In the genomic region with DNA sequence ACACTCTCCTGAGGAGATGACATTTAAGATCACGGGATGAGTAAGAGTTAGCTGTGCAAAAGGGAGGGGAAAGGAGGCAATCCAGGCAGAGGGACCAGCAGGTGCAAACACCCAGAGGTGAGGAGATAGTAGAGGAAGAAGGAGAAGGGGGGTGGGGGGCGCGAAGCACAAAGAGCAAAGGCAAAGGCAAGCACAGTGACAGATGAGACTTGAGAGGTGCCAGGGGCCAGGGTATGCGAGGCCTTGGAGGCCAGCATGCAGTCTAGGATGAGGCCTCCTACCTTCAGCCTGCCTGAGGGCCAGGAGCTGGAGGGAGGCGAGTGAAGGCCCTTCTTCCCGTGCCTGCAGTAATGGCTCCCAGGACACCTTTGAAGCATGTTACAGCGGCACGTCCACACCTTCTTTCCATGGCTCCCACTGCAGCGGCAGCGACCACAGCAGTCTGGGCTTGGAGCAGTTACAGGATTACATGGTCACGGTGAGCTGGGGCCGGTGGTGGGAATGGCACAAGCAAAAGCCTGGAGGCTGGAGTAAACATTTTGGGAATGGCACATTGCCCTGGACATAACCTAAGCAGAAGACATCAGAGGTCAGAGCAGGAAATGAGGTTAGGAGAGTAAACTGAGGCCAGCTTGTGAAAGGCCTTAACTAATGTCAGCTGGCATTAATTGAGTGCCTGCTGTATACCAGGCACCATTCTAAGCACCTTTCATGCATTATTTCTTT, we compare ENCODE assay signal across 1 cellular context.
A peak's percentile ranks its signal among the peaks of the same experiment; 100 is the strongest.
TF ChIP-seq lines count a peak whose summit lies in the region.

No MANE protein-coding gene starts in this region.

TF ChIP-seq in HepG2, 621 proteins besides CTCF, POLR2A, EP300 and RAD21 (continued from another document and continues in another):
- TF ChIP-seq HNF1A (IDR thresholded peaks at IDR 0.05; ENCODE audit: low read depth) (peak; percentile 25; the same call in 1 of the 2 replicates), HNF1A (CRISPR knock-in tag; IDR thresholded peaks at IDR 0.05; ENCODE audit: borderline replicate concordance) (no peak), GATAD2A (CRISPR knock-in tag; IDR thresholded peaks at IDR 0.05) (peak; percentile 64; the same call in 1 of the 2 replicates), ZSCAN9 (CRISPR knock-in tag; IDR thresholded peaks at IDR 0.05; ENCODE audit: borderline replicate concordance) (0 out of 2 replicates have a peak, but pooled peaks have one; percentile 62), MXD4 (CRISPR knock-in tag; IDR thresholded peaks at IDR 0.05) (peak; percentile 66; the same call in 1 of the 2 replicates), ERF (CRISPR knock-in tag; IDR thresholded peaks at IDR 0.05) (peak; percentile 76; the same call in 1 of the 2 replicates), ZFP41 (CRISPR knock-in tag; IDR thresholded peaks at IDR 0.05; ENCODE audit: borderline replicate concordance) (peak; percentile 94), MEF2D (CRISPR knock-in tag; IDR thresholded peaks at IDR 0.05) (peak; percentile 85), ZNF552 (CRISPR knock-in tag; IDR thresholded peaks at IDR 0.05; ENCODE audit: borderline replicate concordance) (no peak), DNMT1 (CRISPR knock-in tag; IDR thresholded peaks at IDR 0.05) (peak; percentile 55; the same call in 1 of the 2 replicates), FOSL1 (CRISPR knock-in tag; IDR thresholded peaks at IDR 0.05; ENCODE audit: borderline replicate concordance) (no peak), ZNF879 (CRISPR knock-in tag; IDR thresholded peaks at IDR 0.05) (no peak), MTA3 (CRISPR knock-in tag; IDR thresholded peaks at IDR 0.05) (no peak), ZC3H4 (CRISPR knock-in tag; IDR thresholded peaks at IDR 0.05; ENCODE audit: borderline replicate concordance) (peak; percentile 33; the same call in 1 of the 2 replicates), ZNF570 (CRISPR knock-in tag; IDR thresholded peaks at IDR 0.05; ENCODE audit: borderline replicate concordance) (no peak), ZNF124 (CRISPR knock-in tag; IDR thresholded peaks at IDR 0.05) (peak; percentile 61; the same call in 1 of the 2 replicates), MEIS2 (CRISPR knock-in tag; IDR thresholded peaks at IDR 0.05) (peak; percentile 39; the same call in 1 of the 2 replicates), TGIF2 (CRISPR knock-in tag; IDR thresholded peaks at IDR 0.05) (0 out of 2 replicates have a peak, but pooled peaks have one; percentile 27), ZNF616 (CRISPR knock-in tag; IDR thresholded peaks at IDR 0.05; ENCODE audit: low read depth) (0 out of 2 replicates have a peak, but pooled peaks have one; percentile 60), ZNF331 (CRISPR knock-in tag; IDR thresholded peaks at IDR 0.05) (0 out of 2 replicates have a peak, but pooled peaks have one; percentile 57), ZFX (CRISPR knock-in tag; IDR thresholded peaks at IDR 0.05; ENCODE audit: low read depth) (peak; percentile 91), EEA1 (CRISPR knock-in tag; IDR thresholded peaks at IDR 0.05; ENCODE audit: borderline replicate concordance) (0 out of 2 replicates have a peak, but pooled peaks have one; percentile 73), DRAP1 (CRISPR knock-in tag; IDR thresholded peaks at IDR 0.05) (peak; percentile 68; the same call in 1 of the 2 replicates), ZNF775 (CRISPR knock-in tag; IDR thresholded peaks at IDR 0.05; ENCODE audit: borderline replicate concordance) (no peak), SP4 (CRISPR knock-in tag; IDR thresholded peaks at IDR 0.05) (peak; percentile 61; the same call in 1 of the 2 replicates), FLYWCH1 (CRISPR knock-in tag; IDR thresholded peaks at IDR 0.05) (no peak), ZBTB7B (CRISPR knock-in tag; IDR thresholded peaks at IDR 0.05) (no peak), GFI1 (CRISPR knock-in tag; IDR thresholded peaks at IDR 0.05; ENCODE audit: borderline replicate concordance) (no peak), KDM5A (IDR thresholded peaks at IDR 0.05; ENCODE audit: borderline replicate concordance, low read length) (no peak), TARDBP (CRISPR knock-in tag; IDR thresholded peaks at IDR 0.05) (peak; percentile 78; the same call in 1 of the 2 replicates)
- TF ChIP-seq, protein P1, sequence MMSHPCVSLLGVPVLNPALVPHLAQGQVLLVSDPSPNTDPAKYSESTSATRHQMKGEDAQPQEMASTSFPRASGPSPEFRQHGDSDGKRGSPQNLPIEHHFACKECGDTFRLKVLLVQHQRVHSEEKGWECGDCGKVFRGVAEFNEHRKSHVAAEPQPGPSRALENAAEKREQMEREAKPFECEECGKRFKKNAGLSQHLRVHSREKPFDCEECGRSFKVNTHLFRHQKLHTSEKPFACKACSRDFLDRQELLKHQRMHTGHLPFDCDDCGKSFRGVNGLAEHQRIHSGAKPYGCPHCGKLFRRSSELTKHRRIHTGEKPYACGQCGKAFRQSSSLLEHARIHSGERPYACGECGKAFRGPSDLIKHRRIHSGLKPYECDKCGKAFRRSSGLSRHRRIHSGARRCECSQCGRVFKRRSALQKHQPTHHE (CRISPR knock-in tag; IDR thresholded peaks at IDR 0.05; ENCODE audit: borderline replicate concordance): no peak
- TF ChIP-seq, protein P2, sequence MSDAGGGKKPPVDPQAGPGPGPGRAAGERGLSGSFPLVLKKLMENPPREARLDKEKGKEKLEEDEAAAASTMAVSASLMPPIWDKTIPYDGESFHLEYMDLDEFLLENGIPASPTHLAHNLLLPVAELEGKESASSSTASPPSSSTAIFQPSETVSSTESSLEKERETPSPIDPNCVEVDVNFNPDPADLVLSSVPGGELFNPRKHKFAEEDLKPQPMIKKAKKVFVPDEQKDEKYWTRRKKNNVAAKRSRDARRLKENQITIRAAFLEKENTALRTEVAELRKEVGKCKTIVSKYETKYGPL (CRISPR knock-in tag; IDR thresholded peaks at IDR 0.05): no peak
- TF ChIP-seq, protein P3, sequence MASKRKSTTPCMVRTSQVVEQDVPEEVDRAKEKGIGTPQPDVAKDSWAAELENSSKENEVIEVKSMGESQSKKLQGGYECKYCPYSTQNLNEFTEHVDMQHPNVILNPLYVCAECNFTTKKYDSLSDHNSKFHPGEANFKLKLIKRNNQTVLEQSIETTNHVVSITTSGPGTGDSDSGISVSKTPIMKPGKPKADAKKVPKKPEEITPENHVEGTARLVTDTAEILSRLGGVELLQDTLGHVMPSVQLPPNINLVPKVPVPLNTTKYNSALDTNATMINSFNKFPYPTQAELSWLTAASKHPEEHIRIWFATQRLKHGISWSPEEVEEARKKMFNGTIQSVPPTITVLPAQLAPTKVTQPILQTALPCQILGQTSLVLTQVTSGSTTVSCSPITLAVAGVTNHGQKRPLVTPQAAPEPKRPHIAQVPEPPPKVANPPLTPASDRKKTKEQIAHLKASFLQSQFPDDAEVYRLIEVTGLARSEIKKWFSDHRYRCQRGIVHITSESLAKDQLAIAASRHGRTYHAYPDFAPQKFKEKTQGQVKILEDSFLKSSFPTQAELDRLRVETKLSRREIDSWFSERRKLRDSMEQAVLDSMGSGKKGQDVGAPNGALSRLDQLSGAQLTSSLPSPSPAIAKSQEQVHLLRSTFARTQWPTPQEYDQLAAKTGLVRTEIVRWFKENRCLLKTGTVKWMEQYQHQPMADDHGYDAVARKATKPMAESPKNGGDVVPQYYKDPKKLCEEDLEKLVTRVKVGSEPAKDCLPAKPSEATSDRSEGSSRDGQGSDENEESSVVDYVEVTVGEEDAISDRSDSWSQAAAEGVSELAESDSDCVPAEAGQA (IDR thresholded peaks at IDR 0.05; ENCODE audit: low read depth): 0 out of 2 replicates have a peak, but pooled peaks have one; percentile 50
- TF ChIP-seq, protein P3 (CRISPR knock-in tag; IDR thresholded peaks at IDR 0.05; ENCODE audit: borderline replicate concordance): no peak
- TF ChIP-seq, protein P4, sequence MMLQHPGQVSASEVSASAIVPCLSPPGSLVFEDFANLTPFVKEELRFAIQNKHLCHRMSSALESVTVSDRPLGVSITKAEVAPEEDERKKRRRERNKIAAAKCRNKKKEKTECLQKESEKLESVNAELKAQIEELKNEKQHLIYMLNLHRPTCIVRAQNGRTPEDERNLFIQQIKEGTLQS (CRISPR knock-in tag; IDR thresholded peaks at IDR 0.05): no peak
- TF ChIP-seq, protein P5, sequence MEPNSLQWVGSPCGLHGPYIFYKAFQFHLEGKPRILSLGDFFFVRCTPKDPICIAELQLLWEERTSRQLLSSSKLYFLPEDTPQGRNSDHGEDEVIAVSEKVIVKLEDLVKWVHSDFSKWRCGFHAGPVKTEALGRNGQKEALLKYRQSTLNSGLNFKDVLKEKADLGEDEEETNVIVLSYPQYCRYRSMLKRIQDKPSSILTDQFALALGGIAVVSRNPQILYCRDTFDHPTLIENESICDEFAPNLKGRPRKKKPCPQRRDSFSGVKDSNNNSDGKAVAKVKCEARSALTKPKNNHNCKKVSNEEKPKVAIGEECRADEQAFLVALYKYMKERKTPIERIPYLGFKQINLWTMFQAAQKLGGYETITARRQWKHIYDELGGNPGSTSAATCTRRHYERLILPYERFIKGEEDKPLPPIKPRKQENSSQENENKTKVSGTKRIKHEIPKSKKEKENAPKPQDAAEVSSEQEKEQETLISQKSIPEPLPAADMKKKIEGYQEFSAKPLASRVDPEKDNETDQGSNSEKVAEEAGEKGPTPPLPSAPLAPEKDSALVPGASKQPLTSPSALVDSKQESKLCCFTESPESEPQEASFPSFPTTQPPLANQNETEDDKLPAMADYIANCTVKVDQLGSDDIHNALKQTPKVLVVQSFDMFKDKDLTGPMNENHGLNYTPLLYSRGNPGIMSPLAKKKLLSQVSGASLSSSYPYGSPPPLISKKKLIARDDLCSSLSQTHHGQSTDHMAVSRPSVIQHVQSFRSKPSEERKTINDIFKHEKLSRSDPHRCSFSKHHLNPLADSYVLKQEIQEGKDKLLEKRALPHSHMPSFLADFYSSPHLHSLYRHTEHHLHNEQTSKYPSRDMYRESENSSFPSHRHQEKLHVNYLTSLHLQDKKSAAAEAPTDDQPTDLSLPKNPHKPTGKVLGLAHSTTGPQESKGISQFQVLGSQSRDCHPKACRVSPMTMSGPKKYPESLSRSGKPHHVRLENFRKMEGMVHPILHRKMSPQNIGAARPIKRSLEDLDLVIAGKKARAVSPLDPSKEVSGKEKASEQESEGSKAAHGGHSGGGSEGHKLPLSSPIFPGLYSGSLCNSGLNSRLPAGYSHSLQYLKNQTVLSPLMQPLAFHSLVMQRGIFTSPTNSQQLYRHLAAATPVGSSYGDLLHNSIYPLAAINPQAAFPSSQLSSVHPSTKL (CRISPR knock-in tag; IDR thresholded peaks at IDR 0.05): peak; percentile 66
- TF ChIP-seq, protein P6, sequence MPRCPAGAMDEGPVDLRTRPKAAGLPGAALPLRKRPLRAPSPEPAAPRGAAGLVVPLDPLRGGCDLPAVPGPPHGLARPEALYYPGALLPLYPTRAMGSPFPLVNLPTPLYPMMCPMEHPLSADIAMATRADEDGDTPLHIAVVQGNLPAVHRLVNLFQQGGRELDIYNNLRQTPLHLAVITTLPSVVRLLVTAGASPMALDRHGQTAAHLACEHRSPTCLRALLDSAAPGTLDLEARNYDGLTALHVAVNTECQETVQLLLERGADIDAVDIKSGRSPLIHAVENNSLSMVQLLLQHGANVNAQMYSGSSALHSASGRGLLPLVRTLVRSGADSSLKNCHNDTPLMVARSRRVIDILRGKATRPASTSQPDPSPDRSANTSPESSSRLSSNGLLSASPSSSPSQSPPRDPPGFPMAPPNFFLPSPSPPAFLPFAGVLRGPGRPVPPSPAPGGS (CRISPR knock-in tag; IDR thresholded peaks at IDR 0.05): no peak
- TF ChIP-seq, protein P7, sequence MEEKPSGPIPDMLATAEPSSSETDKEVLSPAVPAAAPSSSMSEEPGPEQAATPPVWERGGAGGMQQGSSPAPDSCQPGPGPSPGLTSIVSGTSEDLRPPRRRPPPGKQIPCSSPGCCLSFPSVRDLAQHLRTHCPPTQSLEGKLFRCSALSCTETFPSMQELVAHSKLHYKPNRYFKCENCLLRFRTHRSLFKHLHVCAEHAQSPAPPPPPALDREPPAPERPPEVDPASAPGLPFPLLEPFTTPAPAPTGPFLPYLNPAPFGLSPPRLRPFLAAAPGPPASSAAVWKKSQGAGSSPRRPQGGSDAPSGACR (CRISPR knock-in tag; IDR thresholded peaks at IDR 0.05): peak; percentile 64; the same call in 1 of the 2 replicates
